In the genomic region with DNA sequence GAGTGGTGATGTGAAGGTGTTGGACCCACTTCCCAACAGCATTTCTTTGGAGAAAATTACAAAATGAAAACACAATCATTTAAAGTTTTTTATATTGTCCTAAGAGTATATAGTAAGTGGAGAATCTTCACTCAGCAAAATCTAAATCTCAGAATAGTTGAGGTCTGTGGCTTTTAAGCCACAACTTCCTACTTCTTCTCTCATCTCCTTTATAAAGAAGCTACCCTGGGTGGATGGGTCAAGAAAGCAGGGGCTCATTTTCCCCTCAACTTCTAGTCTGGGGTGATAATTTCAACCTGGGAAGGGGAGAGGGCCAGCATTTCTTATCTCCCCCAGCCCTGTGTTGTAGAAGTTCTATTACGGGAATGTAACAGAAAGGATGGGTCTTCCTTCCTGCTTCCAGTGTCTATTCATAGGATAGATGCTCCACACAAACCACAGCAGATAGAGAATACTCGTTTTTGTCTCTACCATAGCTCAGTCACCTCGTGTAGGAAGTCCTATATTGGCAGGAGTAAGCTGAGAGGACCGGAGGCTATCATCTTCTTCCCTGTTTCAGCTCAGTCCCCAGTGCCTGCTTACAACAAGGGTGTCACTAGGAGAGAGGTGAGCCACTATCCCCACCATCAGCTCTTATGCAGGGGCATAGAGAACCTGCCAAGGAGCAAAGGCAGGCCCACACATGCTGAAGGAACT, we compare ENCODE assay signal across 15 cellular contexts.
"Had no signal": no experiment of that assay in that cellular context is flagged by ENCODE, and none has a peak within 500 bp of the region (broad histone marks: within the 10 kb centered on the region; RNA-seq: fewer than 3 reads in every experiment).

No MANE protein-coding gene starts in this region.

- H3K27me3 ChIP-seq: cardiac muscle cell, foreskin keratinocyte, stomach had no signal

- H3K9me3 Mint-ChIP-seq: memory B cell, nephron had no signal

- H3K27ac Mint-ChIP-seq: memory B cell, nephron had no signal

- ATAC-seq: foreskin keratinocyte had no signal

- H3K27ac ChIP-seq: cardiac muscle cell, foreskin keratinocyte, stomach, thoracic aorta, WERI-Rb-1 had no signal

- FAIRE-seq: colon, endothelial cell of umbilical vein, islet of Langerhans had no signal

- H3K9me3 ChIP-seq: stomach, thoracic aorta had no signal

- H3K4me1 ChIP-seq: foreskin keratinocyte, stomach had no signal

- H3K4me1 Mint-ChIP-seq: memory B cell, nephron had no signal

- H3K36me3 Mint-ChIP-seq: memory B cell had no signal

- H3K4me3 ChIP-seq: cardiac muscle cell, stomach, thoracic aorta had no signal

- DNase-seq: activated CD4-positive, alpha-beta T cell treated with anti-CD3 and anti-CD28 coated beads for 48 hours; activated CD8-positive, alpha-beta memory T cell treated with anti-CD3 and anti-CD28 coated beads for 24 hours; activated naive CD4-positive, alpha-beta T cell treated with Interleukin-2 at 50 U/mL for 16 hours; foreskin keratinocyte; head of caudate nucleus; stimulated activated CD4-positive, alpha-beta T cell treated with anti-CD3 and anti-CD28 coated beads, Interleukin-4, amount 100 ng/mL, for 4 hours; stomach; WERI-Rb-1 had no signal

- H3K4me3 Mint-ChIP-seq: memory B cell, nephron had no signal

- H3K36me3 ChIP-seq: cardiac muscle cell, stomach, thoracic aorta, WERI-Rb-1 had no signal
